In the genomic region with DNA sequence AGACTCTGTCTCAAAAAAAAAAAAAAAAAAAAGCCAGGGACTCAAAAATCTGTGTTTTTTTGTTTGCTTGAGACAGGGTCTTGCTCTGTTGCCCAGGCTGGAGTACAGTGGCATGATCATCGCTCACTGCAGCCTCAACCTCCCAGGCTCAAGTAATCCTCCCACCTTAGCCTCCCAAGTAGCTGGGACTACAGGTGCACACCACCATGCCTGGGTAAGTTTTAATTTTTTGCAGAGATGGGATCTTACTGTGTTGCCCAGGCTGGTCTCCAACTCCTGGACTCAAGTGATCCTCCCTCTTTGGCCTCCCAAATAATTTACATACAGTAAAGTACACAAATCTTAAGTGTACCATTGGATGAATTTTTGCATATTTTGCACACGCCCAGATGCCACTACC, we compare ENCODE assay signal across 3 cellular contexts. TPM values are rescaled to one million over a fixed set of nuclear protein-coding genes. Genes with fewer than 3 reads are reported as not detected.
"Had no signal": no experiment of that assay in that cellular context is flagged by ENCODE, and none has a peak within 500 bp of the region (broad histone marks: within the 10 kb centered on the region; RNA-seq: fewer than 3 reads in every experiment).

No MANE protein-coding gene starts in this region.

RNA-seq across cellular contexts. Expression of gene OPRD1, which starts 20.0 kb away (rescaled TPM):
- total RNA-seq: GM23248, H4, HFFc6 had no signal
- polyA plus RNA-seq: GM23248 had no signal
